In genomic region chr1:220787069-220787614, GRCh38 we compare ENCODE assay signal across 8 cellular contexts. TPM values are rescaled to one million over a fixed set of nuclear protein-coding genes. Genes with fewer than 3 reads are reported as not detected.
DNase-seq lines count a peak whose midpoint lies in the region; ATAC-seq and TF ChIP-seq lines count a peak whose summit lies in the region.

No MANE protein-coding gene starts in this region.

- no peak for TF ChIP-seq CTCF in prostate gland (IDR thresholded peaks at IDR 0.05)

- H3K27me3 ChIP-seq in SJCRH30 (no peaks in the 10 kb centered on the region), prostate gland (replicated peaks; ENCODE audit: insufficient read depth) (no peaks in the 10 kb centered on the region)

- ATAC-seq in HG03571 (IDR thresholded peaks at IDR 0.05; ENCODE audit: unreplicated experiment) (peak; percentile 37), left cardiac atrium (peak; percentile 29 to 36), HG02571 (IDR thresholded peaks at IDR 0.05; ENCODE audit: unreplicated experiment) (no peak)

- H3K27ac ChIP-seq in SJCRH30 (no peak overlapping the region), prostate gland (peak overlapping the region; percentile 77 to 88)

- peak; percentile 18 for DNase-seq in stimulated activated CD4-positive, alpha-beta T cell treated with anti-CD3 and anti-CD28 coated beads, Interleukin-15, amount 100 ng/mL, for 24 hours
- DNase-seq in stimulated activated CD4-positive, alpha-beta T cell treated with anti-CD3 and anti-CD28 coated beads, Interleukin-4, amount 100 ng/mL, for 24 hours: no peak
- no peak for DNase-seq in SJCRH30
- no peak for DNase-seq in left cardiac atrium
- peak; percentile 69 for DNase-seq in prostate gland (ENCODE audit: low spot score)
- DNase-seq in GM19238 (ENCODE audit: insufficient read length, low spot score): no peak

- TF ChIP-seq POLR2A in prostate gland (IDR thresholded peaks at IDR 0.05): no peak

- no peaks in the 10 kb centered on the region for H3K4me1 ChIP-seq in SJCRH30
- peaks cover 18% of the 10 kb centered on the region for H3K4me1 ChIP-seq in prostate gland (replicated peaks)

- H3K4me3 ChIP-seq in SJCRH30 (peak overlapping the region; percentile 50), prostate gland (peak overlapping the region; percentile 51 to 65)

- intact Hi-C loops in left cardiac atrium (cut with DNase I): loop anchor here in 1 of 2 donors (5.0 kb wide), 1 partner anchor 430 kb away; no protein-coding TSS in a partner anchor
- intact Hi-C loops in prostate gland (cut with DNase I): no loop called here

- 5% methylated on average over 32 of the region's 32 CpGs for WGBS in prostate gland

- H3K36me3 ChIP-seq in SJCRH30: no peaks in the 10 kb centered on the region
- no peaks in the 10 kb centered on the region for H3K36me3 ChIP-seq in prostate gland

- no peaks in the 10 kb centered on the region; the same call in 1 of the 2 replicates for H3K9me3 ChIP-seq in SJCRH30 (replicated peaks)
- H3K9me3 ChIP-seq in prostate gland: no peaks in the 10 kb centered on the region

RNA-seq across cellular contexts. Expression of gene MTARC1, which starts 0.4 kb away (rescaled TPM):
- total RNA-seq in SJCRH30 (2014; rRNA removed; shearing (Covaris generic)): 1.5 and 1.6 TPM in 2 replicates
- total RNA-seq in left cardiac atrium (10 to 100 TPM; 33.3 to 50.6 TPM), prostate gland (10 to 100 TPM in 1 of 2 donors, 1 to 10 TPM in 1; 5.7 to 29.7 TPM)

RNA-seq across cellular contexts. Expression of gene MTARC2, which starts 39.0 kb away (rescaled TPM):
- total RNA-seq in SJCRH30 (2014; rRNA removed; shearing (Covaris generic)): 5.4 and 5.6 TPM in 2 replicates
- total RNA-seq in left cardiac atrium (10 to 100 TPM; 28.7 to 32.7 TPM), prostate gland (10 to 100 TPM; 22.2 to 44.4 TPM)

Comparison
In these comparisons a context has a peak if more than half of its experiments do, and no peak if none do; other contexts are left out.
1. DNase-seq: peak in stimulated activated CD4-positive, alpha-beta T cell treated with anti-CD3 and anti-CD28 coated beads, Interleukin-15, amount 100 ng/mL, for 24 hours (single experiment) and prostate gland (single experiment); none in stimulated activated CD4-positive, alpha-beta T cell treated with anti-CD3 and anti-CD28 coated beads, Interleukin-4, amount 100 ng/mL, for 24 hours (single experiment), SJCRH30 (0 of 2), left cardiac atrium (single experiment) and GM19238 (single experiment).